8 cellular contexts compared by ENCODE assay signal in the genomic region with DNA sequence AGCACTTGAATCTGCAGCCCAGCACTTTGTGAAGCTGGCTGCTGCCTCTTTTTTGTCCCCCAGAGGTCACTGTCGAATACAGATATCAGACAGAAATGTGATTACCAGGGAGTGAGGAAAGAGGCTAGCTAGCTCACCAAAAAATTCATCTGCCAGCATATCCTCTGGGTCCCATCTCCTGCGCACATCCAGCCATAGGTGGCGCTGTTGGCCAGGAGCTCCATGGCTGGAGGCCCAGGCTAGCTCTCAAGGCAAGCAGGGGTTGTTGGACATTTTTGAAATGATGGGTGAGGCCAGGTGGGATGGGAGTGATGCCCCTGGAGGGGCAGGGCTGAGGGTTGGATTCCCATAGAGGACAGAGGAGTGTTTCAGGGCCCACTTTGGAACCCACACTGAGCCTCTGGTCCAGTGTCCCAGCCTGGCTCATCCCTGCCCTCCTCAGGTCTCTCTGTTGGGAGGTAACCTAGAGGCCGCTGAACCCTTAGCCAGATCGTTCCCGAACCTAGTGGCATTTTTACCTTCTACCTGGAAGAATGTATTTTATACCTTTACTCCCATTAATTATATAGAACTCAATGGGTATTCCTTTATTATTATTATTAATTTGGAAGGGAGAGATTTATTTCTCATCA. TPM values are rescaled to one million over a fixed set of nuclear protein-coding genes. Genes with fewer than 3 reads are reported as not detected.
DNase-seq lines count a peak whose midpoint lies in the region; ATAC-seq lines count a peak whose summit lies in the region.

No MANE protein-coding gene starts in this region.

- H3K79me2 ChIP-seq in mesendoderm (ENCODE audit: control insufficient read depth, insufficient read depth, low read length): no peaks in the 10 kb centered on the region

- no peak overlapping the region for H4K5ac ChIP-seq in mesendoderm (ENCODE audit: low read length)

- no peak overlapping the region for H3K4ac ChIP-seq in mesendoderm (ENCODE audit: low read depth, low read length)

- no peak overlapping the region for H3K9ac ChIP-seq in mesendoderm (ENCODE audit: low read length)

- no peak overlapping the region for H3K23ac ChIP-seq in mesendoderm (ENCODE audit: low read length)

- WGBS in mesendoderm (ENCODE audit: extremely low coverage, insufficient coverage, low lambda C conversion rate): no CpG with 5 or more reads among the region's 6 CpGs

- H3K4me2 ChIP-seq in mesendoderm (ENCODE audit: low read length): no peak overlapping the region

- H3K9me3 ChIP-seq in effector memory CD4-positive, alpha-beta T cell (ENCODE audit: control insufficient read depth, low read length): no peaks in the 10 kb centered on the region

- H3K4me3 ChIP-seq in effector memory CD4-positive, alpha-beta T cell (ENCODE audit: insufficient read depth, low read depth, low read length, poor library complexity, severe bottlenecking): no peak overlapping the region
- no peak overlapping the region for H3K4me3 ChIP-seq in mesendoderm (ENCODE audit: low read length)

- ATAC-seq in HG03432 (IDR thresholded peaks at IDR 0.05; ENCODE audit: unreplicated experiment) (peak; percentile 64), GM21723 (IDR thresholded peaks at IDR 0.05; ENCODE audit: unreplicated experiment) (no peak)
- ATAC-seq in activated CD8-positive, alpha-beta T cell treated with anti-CD3 and anti-CD28 coated beads, Interleukin-2, amount 10 ng/mL, durations not matched to agents 7 days and 5 days: peak; percentile 97

- H3K36me3 Mint-ChIP-seq in activated CD8-positive, alpha-beta T cell treated with anti-CD3 and anti-CD28 coated beads, Interleukin-2, amount 10 ng/mL, durations not matched to agents 7 days and 5 days (ENCODE audit: low read depth): peaks cover 3% of the 10 kb centered on the region

- POLR2A ChIA-PET in activated CD8-positive, alpha-beta T cell treated with anti-CD3 and anti-CD28 coated beads, Interleukin-2, amount 10 ng/mL, durations not matched to agents 7 days and 5 days (lab: Charles Lee): interaction anchor here (1.0 kb wide), 1 partner anchor 178 kb away, joined by 4 read pairs; no protein-coding TSS in a partner anchor

- no peaks in the 10 kb centered on the region for H3K9me3 Mint-ChIP-seq in activated CD8-positive, alpha-beta T cell treated with anti-CD3 and anti-CD28 coated beads, Interleukin-2, amount 10 ng/mL, durations not matched to agents 7 days and 5 days (ENCODE audit: insufficient read depth)

- no peak overlapping the region for H3K56ac ChIP-seq in mesendoderm (ENCODE audit: low read length)

- DNase-seq in GM04503 (ENCODE audit: low read depth) (peak; percentile 31), NOMO-1 (lab: John Stamatoyannopoulos, UW; ENCODE audit: unreplicated experiment in 2 of 2) (peak; percentile 85 to 92), mesendoderm (peak; percentile 97)
- DNase-seq in activated CD8-positive, alpha-beta T cell treated with anti-CD3 and anti-CD28 coated beads, Interleukin-2, amount 10 ng/mL, durations not matched to agents 7 days and 5 days: peak; percentile 83
- DNase-seq in effector memory CD4-positive, alpha-beta T cell: peak in 2 of 3 donors; percentile 9 to 17
- DNase-seq in stimulated activated CD8-positive, alpha-beta memory T cell treated with anti-CD3 and anti-CD28 coated beads, Interleukin-7, amount 100 ng/mL, for 4 hours (ENCODE audit: low read depth in 2 of 2): peak; percentile 12 to 20

- no peak overlapping the region for H2BK5ac ChIP-seq in mesendoderm (ENCODE audit: low read length)

- no peaks in the 10 kb centered on the region for H3K27me3 ChIP-seq in effector memory CD4-positive, alpha-beta T cell (replicated peaks; ENCODE audit: control insufficient read depth, insufficient read depth, low read length, poor library complexity, severe bottlenecking)
- H3K27me3 ChIP-seq in mesendoderm (ENCODE audit: insufficient read depth, low read length, poor library complexity): no peaks in the 10 kb centered on the region

- no peaks in the 10 kb centered on the region for H3K27me3 Mint-ChIP-seq in activated CD8-positive, alpha-beta T cell treated with anti-CD3 and anti-CD28 coated beads, Interleukin-2, amount 10 ng/mL, durations not matched to agents 7 days and 5 days (ENCODE audit: low read depth)

- H3K79me1 ChIP-seq in mesendoderm (ENCODE audit: low read length): peaks cover 2% of the 10 kb centered on the region

- H2AK5ac ChIP-seq in mesendoderm (ENCODE audit: low read length): no peak overlapping the region

- no peak overlapping the region for H2BK15ac ChIP-seq in mesendoderm (replicated peaks; ENCODE audit: low read depth)

- CTCF ChIA-PET in activated CD8-positive, alpha-beta T cell treated with anti-CD3 and anti-CD28 coated beads, Interleukin-2, amount 10 ng/mL, durations not matched to agents 7 days and 5 days (lab: Charles Lee): interaction anchor here (0.6 to 15.4 kb wide), 42 partner anchors 8 to 466 kb away, joined by 3 to 242 read pairs (median 4); partner anchors contain the start of genes DPCD, FBXW4, NPM3 and POLL

- H3K4me1 Mint-ChIP-seq in activated CD8-positive, alpha-beta T cell treated with anti-CD3 and anti-CD28 coated beads, Interleukin-2, amount 10 ng/mL, durations not matched to agents 7 days and 5 days (ENCODE audit: low read depth): no peaks in the 10 kb centered on the region

- no peak overlapping the region for H4K8ac ChIP-seq in mesendoderm (ENCODE audit: low read depth, low read length)

- no peak overlapping the region for H3K4me3 Mint-ChIP-seq in activated CD8-positive, alpha-beta T cell treated with anti-CD3 and anti-CD28 coated beads, Interleukin-2, amount 10 ng/mL, durations not matched to agents 7 days and 5 days

- no peak overlapping the region for H3K18ac ChIP-seq in mesendoderm (ENCODE audit: low read length)

- no peak overlapping the region for H3K27ac Mint-ChIP-seq in activated CD8-positive, alpha-beta T cell treated with anti-CD3 and anti-CD28 coated beads, Interleukin-2, amount 10 ng/mL, durations not matched to agents 7 days and 5 days

- H3K36me3 ChIP-seq in effector memory CD4-positive, alpha-beta T cell (ENCODE audit: control insufficient read depth, insufficient read depth, low read length): peaks cover 27% of the 10 kb centered on the region
- H3K36me3 ChIP-seq in mesendoderm (ENCODE audit: control insufficient read depth, insufficient read depth, low read length): no peaks in the 10 kb centered on the region

- no peak overlapping the region for H3K27ac ChIP-seq in effector memory CD4-positive, alpha-beta T cell (ENCODE audit: insufficient read depth, low read length, poor library complexity, severe bottlenecking)
- H3K27ac ChIP-seq in mesendoderm (ENCODE audit: low read depth, low read length): no peak overlapping the region

- no peak overlapping the region for H2BK120ac ChIP-seq in mesendoderm (ENCODE audit: low read depth, low read length)

- no peaks in the 10 kb centered on the region for H3K4me1 ChIP-seq in effector memory CD4-positive, alpha-beta T cell (ENCODE audit: control insufficient read depth, insufficient read depth, low read length, poor library complexity, severe bottlenecking)
- peaks cover 9% of the 10 kb centered on the region for H3K4me1 ChIP-seq in mesendoderm (ENCODE audit: control insufficient read depth, low read depth, low read length)

RNA-seq across cellular contexts. Expression of gene DPCD, which starts 14.8 kb away (rescaled TPM):
- 1 to 10 TPM; 5.1 to 6.2 TPM for total RNA-seq in activated CD8-positive, alpha-beta T cell treated with anti-CD3 and anti-CD28 coated beads, Interleukin-2, amount 10 ng/mL, durations not matched to agents 7 days and 5 days
- polyA plus RNA-seq in mesendoderm (2013, experiment 1 of 2): 29.5 TPM
- polyA plus RNA-seq in mesendoderm (2013, experiment 2 of 2): 27.4 TPM

RNA-seq across cellular contexts. Expression of gene POLL, which starts 14.8 kb away (rescaled TPM):
- total RNA-seq in activated CD8-positive, alpha-beta T cell treated with anti-CD3 and anti-CD28 coated beads, Interleukin-2, amount 10 ng/mL, durations not matched to agents 7 days and 5 days: 10 to 100 TPM; 25.3 to 28.5 TPM
- polyA plus RNA-seq in mesendoderm (2013, experiment 1 of 2): 9.4 TPM
- polyA plus RNA-seq in mesendoderm (2013, experiment 2 of 2): 10.0 TPM

Comparison
In these comparisons a context has a peak if more than half of its experiments do, and no peak if none do; other contexts are left out.
1. DNase-seq: peak in every context shown above with its lines; median percentile 97 in mesendoderm; 88 in NOMO-1; 83 in activated CD8-positive, alpha-beta T cell treated with anti-CD3 and anti-CD28 coated beads, Interleukin-2, amount 10 ng/mL, durations not matched to agents 7 days and 5 days; 31 in GM04503; 16 in stimulated activated CD8-positive, alpha-beta memory T cell treated with anti-CD3 and anti-CD28 coated beads, Interleukin-7, amount 100 ng/mL, for 4 hours; 13 in effector memory CD4-positive, alpha-beta T cell.